In the genomic region with DNA sequence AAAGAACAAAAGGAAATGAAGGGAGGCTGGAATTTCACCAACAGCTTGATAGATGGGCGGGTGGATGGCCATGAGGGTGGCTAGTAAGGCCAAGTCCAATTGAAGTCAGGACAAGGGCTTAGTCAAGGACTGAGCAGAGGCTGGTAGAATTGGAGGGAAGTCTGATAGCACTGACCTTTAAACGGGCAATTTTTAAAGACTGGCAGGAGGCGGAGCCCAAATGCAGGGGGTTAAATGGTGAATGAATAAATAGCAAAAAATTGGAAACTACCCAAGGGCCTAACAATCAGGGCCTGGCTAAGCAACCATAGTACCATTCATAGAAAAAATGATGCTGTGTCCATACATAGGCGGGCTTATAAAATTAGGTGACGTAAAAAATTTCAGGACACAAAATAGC, we compare ENCODE assay signal across 1 cellular context.
TF ChIP-seq lines count a peak whose summit lies in the region.

No MANE protein-coding gene starts in this region.

TF ChIP-seq in IMR-90, 13 proteins besides CTCF, POLR2A, EP300 and RAD21 (continued from another document):
- TF ChIP-seq USF2 (IDR thresholded peaks at IDR 0.05; ENCODE audit: low read depth, low read length) (no peak), MAFK (IDR thresholded peaks at IDR 0.05; ENCODE audit: low read depth, low read length) (no peak), ELK1 (IDR thresholded peaks at IDR 0.05; ENCODE audit: borderline replicate concordance, low read depth, low read length) (no peak), MXI1 (IDR thresholded peaks at IDR 0.05; ENCODE audit: borderline replicate concordance, low read depth, low read length) (no peak), FOS (IDR thresholded peaks at IDR 0.05; ENCODE audit: low read depth, low read length) (no peak), CEBPB (IDR thresholded peaks at IDR 0.05; ENCODE audit: low read depth, low read length) (no peak)
